18 cellular contexts compared by ENCODE assay signal in the genomic region with DNA sequence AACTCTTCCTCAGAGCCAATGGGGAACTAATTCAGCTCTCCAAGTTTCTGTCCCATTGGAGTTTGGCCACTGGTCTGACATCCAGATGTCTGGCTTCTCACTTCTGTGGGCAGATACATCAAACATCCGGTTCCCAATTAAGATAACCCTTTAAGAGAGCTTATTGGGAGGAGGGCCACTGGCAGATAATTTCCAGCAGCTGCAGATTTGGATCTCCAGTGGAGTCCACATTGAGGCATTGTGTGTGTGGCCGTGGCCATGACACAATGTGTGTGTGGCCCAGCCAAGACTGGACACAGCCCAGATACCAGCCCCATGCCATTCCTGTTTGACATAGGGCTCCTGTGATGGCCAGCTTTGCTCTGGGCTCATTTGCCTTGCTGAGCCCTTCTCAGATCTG.
DNase-seq lines count a peak whose midpoint lies in the region; ATAC-seq, FAIRE-seq and TF ChIP-seq lines count a peak whose summit lies in the region.
"Had no signal": no experiment of that assay in that cellular context is flagged by ENCODE, and none has a peak within 500 bp of the region (broad histone marks: within the 10 kb centered on the region; RNA-seq: fewer than 3 reads in every experiment).

No MANE protein-coding gene starts in this region.

- no peaks in the 10 kb centered on the region for H3K9me1 ChIP-seq in K562 (ENCODE audit: control insufficient read depth, insufficient read depth, low read length)

- BruUV-seq in K562 (replicated peaks; lab: Mats Ljungman, UMichigan): no TSS peak

- FAIRE-seq in K562 (lab: Jason Lieb, UNC): no peak
- FAIRE-seq: A204.1, GM12892, H54 had no signal

- no peak overlapping the region for H3K4me2 ChIP-seq in K562 (ENCODE audit: insufficient read depth, low read length)

- no peak for TF ChIP-seq EP300 in K562 (IDR thresholded peaks at IDR 0.05; ENCODE audit: low read length)

- H4K20me1 ChIP-seq in K562 (replicated peaks; ENCODE audit: control insufficient read depth, insufficient read depth, low read length): no peaks in the 10 kb centered on the region

- in situ Hi-C loops in K562 (cut with MboI): no loop called here

- intact Hi-C loops in K562 (cut with micrococcal nuclease): no loop called here

- H3K36me3 ChIP-seq in BE2C (no peaks in the 10 kb centered on the region), K562 (ENCODE audit: control insufficient read depth, insufficient read depth, low read length) (no peaks in the 10 kb centered on the region)

- no peak for ATAC-seq in K562
- ATAC-seq in GM18873 (IDR thresholded peaks at IDR 0.05; ENCODE audit: low FRiP score, unreplicated experiment): no peak
- no peak for ATAC-seq in GM18519 (IDR thresholded peaks at IDR 0.05; ENCODE audit: low FRiP score, unreplicated experiment)
- ATAC-seq: CD8-positive, alpha-beta T cell; HCT116 had no signal

- 6% methylated on average over 2 of the region's 2 CpGs for WGBS in K562 (ENCODE audit: insufficient coverage, low coverage, missing lambda C conversion rate)

- TF ChIP-seq RAD21 in K562 (CRISPR knock-in tag; conservative IDR thresholded peaks at IDR 0.05 in 1 of 2, IDR thresholded peaks at IDR 0.05 in 1 of 2): no peak

- CTCF ChIA-PET in K562 (lab: Yijun Ruan, JAX; ENCODE audit: low intra/inter-chr PET ratio): no interaction called here

- TF ChIP-seq CTCF in BE2C (IDR thresholded peaks at IDR 0.05; ENCODE audit: low read depth, low read length): no peak
- TF ChIP-seq CTCF in K562 (IDR thresholded peaks at IDR 0.05 in 2 of 3, conservative IDR thresholded peaks at IDR 0.05 in 1 of 3; ENCODE audit: insufficient read depth in 2 of 3, low read depth in 1 of 3, low read length in 3 of 3): no peak
- no peak for TF ChIP-seq CTCF in fibroblast of villous mesenchyme (IDR thresholded peaks at IDR 0.05; ENCODE audit: insufficient read depth, low read depth, low read length)

- no peaks in the 10 kb centered on the region for H3K79me2 ChIP-seq in K562 (ENCODE audit: control insufficient read depth, insufficient read depth, low read length)

- H2AFZ ChIP-seq in K562 (ENCODE audit: low read depth, low read length): no peak overlapping the region
- H2AFZ ChIP-seq: GM23248 had no signal

- H3K27me3 ChIP-seq in BE2C: no peaks in the 10 kb centered on the region
- peaks cover 2 to 8% of the 10 kb centered on the region in 2 experiments; a peak in 3 of 5 replicates for H3K27me3 ChIP-seq in K562 (ENCODE audit: control insufficient read depth in 2 of 2, insufficient read depth in 2 of 2, low read length in 2 of 2)

- H3K4me3 ChIP-seq in BE2C (ENCODE audit: low read depth, low read length) (no peak overlapping the region), K562 (no peak overlapping the region), fibroblast of villous mesenchyme (ENCODE audit: low read depth, low read length) (no peak overlapping the region)
- H3K4me3 ChIP-seq: GM23248 had no signal

- H3K4me1 ChIP-seq in BE2C: peaks cover 14% of the 10 kb centered on the region
- H3K4me1 ChIP-seq in K562 (replicated peaks in 1 of 2; ENCODE audit: control insufficient read depth in 2 of 2, insufficient read depth in 2 of 2, low read length in 2 of 2): no peaks in the 10 kb centered on the region
- H3K4me1 ChIP-seq: Caco-2 had no signal

- POLR2A ChIA-PET in K562 (lab: Yijun Ruan, JAX): no interaction called here

- TF ChIP-seq POLR2A in K562 (conservative IDR thresholded peaks at IDR 0.05): no peak

- H3K9me3 ChIP-seq in BE2C: no peaks in the 10 kb centered on the region
- H3K9me3 ChIP-seq in K562 (replicated peaks; ENCODE audit: control insufficient read depth, insufficient read depth, low read depth, low read length): no peaks in the 10 kb centered on the region
- H3K9me3 ChIP-seq: Caco-2 had no signal

- DNase-seq in BE2C: peak; percentile 48
- DNase-seq in NCI-H146 treated with DMSO at 0.1 percent for 48 hours (lab: John Stamatoyannopoulos, UW; ENCODE audit: unreplicated experiment): peak; percentile 3
- DNase-seq in K562 (ENCODE audit: extremely low read depth in 1 of 4, low spot score in 3 of 4): no peak
- DNase-seq in fibroblast of villous mesenchyme (ENCODE audit: low read depth): peak; percentile 5
- DNase-seq in COLO668 (lab: John Stamatoyannopoulos, UW; ENCODE audit: unreplicated experiment): no peak
- DNase-seq in NCI-H526 (lab: John Stamatoyannopoulos, UW): no peak
- DNase-seq: Caco-2; CD8-positive, alpha-beta T cell; DND-41; GDM1; GM23248 had no signal

- H3K9ac ChIP-seq in K562 (ENCODE audit: insufficient read depth in 1 of 2, low read depth in 2 of 2, low read length in 2 of 2): no peak overlapping the region
- H3K9ac ChIP-seq: GM23248 had no signal

- H3K27ac ChIP-seq in K562 (ENCODE audit: extremely low read depth, low read depth, low read length): no peak overlapping the region
- H3K27ac ChIP-seq: GM23248, HL-60 had no signal

TF ChIP-seq in K562, 482 proteins besides CTCF, POLR2A, EP300 and RAD21:
- TF ChIP-seq HCFC1 (IDR thresholded peaks at IDR 0.05; ENCODE audit: low read depth, low read length): no peak
- no peak for TF ChIP-seq LEF1 (IDR thresholded peaks at IDR 0.05)
- no peak for TF ChIP-seq MTA2 (IDR thresholded peaks at IDR 0.05; ENCODE audit: low read depth)
- TF ChIP-seq ZBTB9 (CRISPR knock-in tag; IDR thresholded peaks at IDR 0.05): 0 out of 2 replicates have a peak, but pooled peaks have one; percentile 57
- TF ChIP-seq EZH2 (IDR thresholded peaks at IDR 0.05; ENCODE audit: borderline replicate concordance, low read depth, low read length): no peak
TF ChIP-seq in K562: peak in this region for 1.

Comparison
In these comparisons a context has a peak if more than half of its experiments do, and no peak if none do; other contexts are left out.
1. DNase-seq: peak in BE2C (single experiment), NCI-H146 treated with DMSO at 0.1 percent for 48 hours (single experiment) and fibroblast of villous mesenchyme (single experiment); none in K562 (0 of 4), COLO668 (single experiment) and NCI-H526 (0 of 2).